ENCODE assay signal across 17 cellular contexts in the genomic region with DNA sequence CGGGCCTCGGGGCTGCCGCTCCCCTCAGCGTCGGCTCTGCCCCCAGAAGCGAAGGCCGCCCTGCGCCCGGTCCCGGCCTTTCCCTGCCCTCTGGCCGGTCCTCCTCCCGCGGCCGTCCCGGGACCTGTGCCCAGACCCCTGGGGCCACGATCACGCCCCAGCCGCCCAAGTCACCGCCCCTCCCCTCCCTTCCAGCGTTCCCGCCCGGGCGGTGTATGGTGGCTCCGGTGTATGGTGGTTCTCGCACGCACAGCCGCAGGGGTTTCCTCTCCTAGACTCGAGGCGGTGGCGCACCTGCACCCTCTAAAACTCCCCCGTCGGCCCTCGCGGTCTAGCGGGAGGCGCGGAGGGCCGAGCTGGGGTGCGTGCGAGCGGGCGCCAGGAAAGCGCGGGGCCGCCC. TPM values are rescaled to one million over a fixed set of nuclear protein-coding genes. Genes with fewer than 3 reads are reported as not detected.
DNase-seq lines count a peak whose midpoint lies in the region; ATAC-seq and TF ChIP-seq lines count a peak whose summit lies in the region.
"Had no signal": no experiment of that assay in that cellular context is flagged by ENCODE, and none has a peak within 500 bp of the region (broad histone marks: within the 10 kb centered on the region; RNA-seq: fewer than 3 reads in every experiment).

No MANE protein-coding gene starts in this region.

- CTCF ChIA-PET in Calu3 (lab: Charles Lee) = no interaction called here
- CTCF ChIA-PET in WTC11 (lab: Charles Lee) = interaction anchor here (1.4 kb wide), 1 partner anchor 10 kb away, joined by 3 read pairs; the partner anchor contains the start of genes TIGD7 and ZNF75A

- H3K4me3 Mint-ChIP-seq in Calu3 (ENCODE audit: low read depth, unreplicated experiment) (no peak overlapping the region), WTC11 (no peak overlapping the region)
- H3K4me3 Mint-ChIP-seq: CD8-positive, alpha-beta T cell had no signal

- peak; percentile 32 for ATAC-seq in WTC11
- ATAC-seq: CD8-positive, alpha-beta T cell had no signal

- POLR2A ChIA-PET in WTC11 (lab: Charles Lee) = no interaction called here

- H3K27ac Mint-ChIP-seq in Calu3 (ENCODE audit: unreplicated experiment) (peak overlapping the region; percentile 10), WTC11 (no peak overlapping the region)
- H3K27ac Mint-ChIP-seq: CD8-positive, alpha-beta T cell had no signal

- peaks cover 27% of the 10 kb centered on the region for H3K9me3 Mint-ChIP-seq in Calu3 (ENCODE audit: low read depth, unreplicated experiment)
- H3K9me3 Mint-ChIP-seq in WTC11 = peaks cover 54% of the 10 kb centered on the region

- H3K36me3 Mint-ChIP-seq in Calu3 (ENCODE audit: insufficient read depth, unreplicated experiment) = peaks cover 72% of the 10 kb centered on the region
- H3K36me3 Mint-ChIP-seq in WTC11 = peaks cover 63% of the 10 kb centered on the region

- no peak for DNase-seq in Calu3
- DNase-seq in WTC11 (ENCODE audit: low spot score) = no peak
- DNase-seq in iPS-NIHi11 (ENCODE audit: low spot score) = peak; percentile 27
- no peak for DNase-seq in cerebellum (ENCODE audit: low spot score)
- no peak for DNase-seq in globus pallidus (ENCODE audit: low spot score)
- DNase-seq in HPDE6-E6E7 (ENCODE audit: extremely low spot score) = no peak
- DNase-seq: CD8-positive, alpha-beta T cell; GOT3; KBM-7; NCI-H1105 treated with DMSO at 0.1 percent for 48 hours; NCI-H1694; NCI-H2081 treated with DMSO at 0.1 percent for 48 hours; NCI-H510A treated with DMSO at 0.1 percent for 48 hours; NCI-H82; OCI-M1; SIG-M5 had no signal

- intact Hi-C loops in Calu3 (cut with micrococcal nuclease; ENCODE audit: unreplicated experiment) = no loop called here

- H3K4me1 Mint-ChIP-seq in Calu3 (ENCODE audit: low read depth, unreplicated experiment) = no peaks in the 10 kb centered on the region
- H3K4me1 Mint-ChIP-seq in WTC11 = 0 out of 2 replicates have a peak, but pooled peaks cover 3% of the 10 kb centered on the region

- no peak for TF ChIP-seq CTCF in Calu3 (IDR thresholded peaks at IDR 0.05; ENCODE audit: unreplicated experiment)
- TF ChIP-seq CTCF in WTC11 (IDR thresholded peaks at IDR 0.05) = no peak

- BruUV-seq in Calu3 (replicated peaks; lab: Mats Ljungman, UMichigan) = no TSS peak

- H3K27me3 Mint-ChIP-seq in Calu3 (ENCODE audit: unreplicated experiment) (no peaks in the 10 kb centered on the region), WTC11 (ENCODE audit: low read depth) (peaks cover 14% of the 10 kb centered on the region)

TF ChIP-seq in WTC11, 78 proteins besides CTCF, POLR2A, EP300 and RAD21:
- TF ChIP-seq ZNF317 (CRISPR knock-in tag; IDR thresholded peaks at IDR 0.05; ENCODE audit: borderline replicate concordance, low read depth) = peak; percentile 53; the same call in 1 of the 2 replicates
- TF ChIP-seq MYBL2 (CRISPR knock-in tag; IDR thresholded peaks at IDR 0.05) = no peak

RNA-seq across cellular contexts. Expression of gene TIGD7, which starts 10.0 kb away (rescaled TPM):
- total RNA-seq in Calu3 (2022) (9.3 and 10.3 TPM in 2 replicates), WTC11 (2021) (5.3 to 7.4 TPM (median 7.0 TPM) in 3 replicates), cerebellum (17.0 TPM)

RNA-seq across cellular contexts. Expression of gene ZNF75A, which starts 10.1 kb away (rescaled TPM):
- total RNA-seq in Calu3 (2022) (46.8 and 50.5 TPM in 2 replicates), WTC11 (2021) (21.8 to 31.5 TPM (median 23.5 TPM) in 3 replicates), cerebellum (49.1 TPM)

RNA-seq across cellular contexts. Expression of gene ZNF263, which starts 11.9 kb away (rescaled TPM):
- total RNA-seq in Calu3 (2022) = 46.9 and 51.2 TPM in 2 replicates
- 24.9 to 29.5 TPM (median 27.8 TPM) in 3 replicates for total RNA-seq in WTC11 (2021)
- total RNA-seq in cerebellum = 34.7 TPM

RNA-seq across cellular contexts. Expression of gene MEFV, which starts 38.8 kb away (rescaled TPM):
- not detected in 2 replicates for total RNA-seq in Calu3 (2022)
- 0.09 to 0.21 TPM (median 0.14 TPM) in 3 replicates for total RNA-seq in WTC11 (2021)
- total RNA-seq in cerebellum = 0.27 TPM
- total RNA-seq: A673 had no signal
